In the genomic region with DNA sequence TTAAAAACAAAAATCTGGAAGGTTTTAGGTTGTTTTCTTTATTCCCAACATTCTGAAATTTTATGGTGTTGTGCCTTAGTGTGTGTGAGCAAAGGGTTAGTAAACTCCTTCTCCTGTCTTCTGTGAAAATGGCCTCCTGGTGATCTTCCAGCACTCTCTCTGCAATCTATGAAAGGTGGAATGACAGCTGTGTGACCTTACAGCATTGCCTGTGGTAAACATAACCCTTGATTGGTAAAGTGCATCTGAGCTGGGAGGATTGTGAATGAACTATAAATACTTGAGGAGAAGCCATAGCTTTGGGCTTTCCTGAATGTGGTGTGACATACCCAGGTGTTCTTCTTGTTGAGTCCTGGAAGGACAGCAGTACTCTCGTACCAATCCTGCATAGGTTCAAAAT, we compare ENCODE assay signal across 28 cellular contexts. TPM values are rescaled to one million over a fixed set of nuclear protein-coding genes. Genes with fewer than 3 reads are reported as not detected.
DNase-seq lines count a peak whose midpoint lies in the region; ATAC-seq, FAIRE-seq and TF ChIP-seq lines count a peak whose summit lies in the region.
"Had no signal": no experiment of that assay in that cellular context is flagged by ENCODE, and none has a peak within 500 bp of the region (broad histone marks: within the 10 kb centered on the region; RNA-seq: fewer than 3 reads in every experiment).

No MANE protein-coding gene starts in this region.

- no peaks in the 10 kb centered on the region for H3K36me3 Mint-ChIP-seq in stimulated activated effector memory CD8-positive, alpha-beta T cell treated with anti-CD3 and anti-CD28 coated beads, Interleukin-12 subunit alpha, Interleukin-12 subunit beta, amount 100 ng/mL, for 72 hours
- H3K36me3 Mint-ChIP-seq: CD4-positive, CD25-positive, alpha-beta regulatory T cell had no signal

- H3K9me2 ChIP-seq in PC-3 (replicated peaks; ENCODE audit: low read length) = no peaks in the 10 kb centered on the region

- H3K36me3 ChIP-seq in gastrocnemius medialis = no peaks in the 10 kb centered on the region
- no peaks in the 10 kb centered on the region for H3K36me3 ChIP-seq in PC-3 (ENCODE audit: low read depth, low read length)
- H3K36me3 ChIP-seq: BLaER1 had no signal

- H3F3A ChIP-seq in PC-3 (ENCODE audit: low read length, unreplicated experiment) = no peaks in the 10 kb centered on the region

- in situ Hi-C loops in gastrocnemius medialis (cut with MboI; ENCODE audit: low sequenced_read_pairs in 4 of 4) = no loop called here

- H3K9me3 Mint-ChIP-seq in stimulated activated effector memory CD8-positive, alpha-beta T cell treated with anti-CD3 and anti-CD28 coated beads, Interleukin-12 subunit alpha, Interleukin-12 subunit beta, amount 100 ng/mL, for 72 hours = no peaks in the 10 kb centered on the region
- H3K9me3 Mint-ChIP-seq: CD4-positive, CD25-positive, alpha-beta regulatory T cell had no signal

- H3K9ac ChIP-seq in PC-3 (ENCODE audit: low read length) = no peak overlapping the region
- H3K9ac ChIP-seq: BLaER1, GM23248 had no signal

- DNase-seq in NCI-H82 (lab: John Stamatoyannopoulos, UW) (peak; percentile 12), NCI-H82 treated with DMSO at 0.1 percent for 48 hours (lab: John Stamatoyannopoulos, UW; ENCODE audit: unreplicated experiment) (no peak), GM12891 (ENCODE audit: insufficient read length, low spot score) (no peak), left lobe of liver (ENCODE audit: low spot score) (no peak), gastrocnemius medialis (peak; percentile 42 to 44), PC-3 (no peak)
- no peak for DNase-seq in stimulated activated effector memory CD8-positive, alpha-beta T cell treated with anti-CD3 and anti-CD28 coated beads, Interleukin-12 subunit alpha, Interleukin-12 subunit beta, amount 100 ng/mL, for 72 hours (ENCODE audit: low spot score in 2 of 2)
- DNase-seq: 8988T; ACHN; CD4-positive, CD25-positive, alpha-beta regulatory T cell; GM23248; H7; Kasumi-1; MV-4-11; NCI-H1105 treated with DMSO at 0.1 percent for 48 hours; NCI-H146; NCI-H1930; NCI-H2107; NCI-H446 treated with DMSO at 0.1 percent for 48 hours; NCI-H526; SIG-M5 had no signal

- no peak overlapping the region for H2AFZ ChIP-seq in PC-3 (ENCODE audit: low read length)
- H2AFZ ChIP-seq: GM23248 had no signal

- H3K4me3 Mint-ChIP-seq in stimulated activated effector memory CD8-positive, alpha-beta T cell treated with anti-CD3 and anti-CD28 coated beads, Interleukin-12 subunit alpha, Interleukin-12 subunit beta, amount 100 ng/mL, for 72 hours = no peak overlapping the region
- H3K4me3 Mint-ChIP-seq: CD4-positive, CD25-positive, alpha-beta regulatory T cell had no signal

- peak; percentile 41 for FAIRE-seq in GM12891 (lab: Jason Lieb, UNC)
- FAIRE-seq: GM18507 had no signal

- no peaks in the 10 kb centered on the region for H3K4me1 Mint-ChIP-seq in stimulated activated effector memory CD8-positive, alpha-beta T cell treated with anti-CD3 and anti-CD28 coated beads, Interleukin-12 subunit alpha, Interleukin-12 subunit beta, amount 100 ng/mL, for 72 hours
- H3K4me1 Mint-ChIP-seq: CD4-positive, CD25-positive, alpha-beta regulatory T cell had no signal

- TF ChIP-seq POLR2A in GM12891 (IDR thresholded peaks at IDR 0.05; ENCODE audit: low read depth, low read length) = no peak
- peak; percentile 9 to 34 for TF ChIP-seq POLR2A in gastrocnemius medialis (IDR thresholded peaks at IDR 0.05)

- no peak for TF ChIP-seq CTCF in gastrocnemius medialis (IDR thresholded peaks at IDR 0.05 in 4 of 5, conservative IDR thresholded peaks at IDR 0.05 in 1 of 5)
- no peak for TF ChIP-seq CTCF in PC-3 (conservative IDR thresholded peaks at IDR 0.05; ENCODE audit: low read depth, low read length)

- ATAC-seq in left lobe of liver (peak; percentile 48), gastrocnemius medialis (peak; percentile 63 to 68), PC-3 (no peak)
- ATAC-seq in stimulated activated effector memory CD8-positive, alpha-beta T cell treated with anti-CD3 and anti-CD28 coated beads, Interleukin-12 subunit alpha, Interleukin-12 subunit beta, amount 100 ng/mL, for 72 hours = no peak
- ATAC-seq: Panc1 had no signal

- H3K27ac Mint-ChIP-seq in stimulated activated effector memory CD8-positive, alpha-beta T cell treated with anti-CD3 and anti-CD28 coated beads, Interleukin-12 subunit alpha, Interleukin-12 subunit beta, amount 100 ng/mL, for 72 hours = no peak overlapping the region
- H3K27ac Mint-ChIP-seq: CD4-positive, CD25-positive, alpha-beta regulatory T cell had no signal

- no TSS peak for BruUV-seq in PC-3 (replicated peaks; lab: Mats Ljungman, UMichigan)

- CTCF ChIA-PET in PC-3 (lab: Charles Lee) = no interaction called here

- no peaks in the 10 kb centered on the region for H3K27me3 ChIP-seq in gastrocnemius medialis
- no peaks in the 10 kb centered on the region for H3K27me3 ChIP-seq in PC-3 (ENCODE audit: low read length)
- H3K27me3 ChIP-seq: BLaER1 had no signal

- H3K27ac ChIP-seq in gastrocnemius medialis = peak overlapping the region; percentile 80 to 93 (median 84)
- no peak overlapping the region for H3K27ac ChIP-seq in PC-3 (ENCODE audit: low read length)
- H3K27ac ChIP-seq: BLaER1, GM23248, RWPE1, SK-N-MC had no signal

- H3K79me2 ChIP-seq in PC-3 (ENCODE audit: low read length) = no peaks in the 10 kb centered on the region

- POLR2A ChIA-PET in PC-3 (lab: Charles Lee; ENCODE audit: unreplicated experiment) = no interaction called here

- intact Hi-C loops in gastrocnemius medialis (cut with DNase I; ENCODE audit: low total_unique reads) = loop anchor here (5.0 to 10.0 kb wide), 2 partner anchors 113 to 410 kb away; a partner anchor contains a TSS
- intact Hi-C loops in PC-3 (cut with micrococcal nuclease) = no loop called here

- H3K4me1 ChIP-seq in gastrocnemius medialis = peaks cover 61 to 72% of the 10 kb centered on the region in 2 donors
- no peaks in the 10 kb centered on the region for H3K4me1 ChIP-seq in PC-3 (ENCODE audit: insufficient read depth, low read length)
- H3K4me1 ChIP-seq: BLaER1 had no signal

- H3K4me2 ChIP-seq in PC-3 (ENCODE audit: low read length) = no peak overlapping the region
- H3K4me2 ChIP-seq: BLaER1 had no signal

- no peaks in the 10 kb centered on the region for H4K20me1 ChIP-seq in PC-3 (ENCODE audit: low read length)
- H4K20me1 ChIP-seq: BLaER1 had no signal

- H3K9me3 ChIP-seq in gastrocnemius medialis (no peaks in the 10 kb centered on the region), PC-3 (ENCODE audit: low read length) (no peaks in the 10 kb centered on the region)
- H3K9me3 ChIP-seq: BLaER1 had no signal

- H3K4me3 ChIP-seq in gastrocnemius medialis (no peak overlapping the region), PC-3 (ENCODE audit: low read length) (no peak overlapping the region)
- H3K4me3 ChIP-seq: BLaER1, GM23248, SK-N-MC had no signal

TF ChIP-seq in GM12891, 5 proteins besides CTCF, POLR2A, EP300 and RAD21:
- TF ChIP-seq POLR2AphosphoS5 (IDR thresholded peaks at IDR 0.05; ENCODE audit: low read depth, low read length) = no peak
- no peak for TF ChIP-seq SPI1 (IDR thresholded peaks at IDR 0.05; ENCODE audit: low read depth, low read length)
- TF ChIP-seq PAX5 (IDR thresholded peaks at IDR 0.05; ENCODE audit: insufficient read depth, low read length, severe bottlenecking) = no peak
- TF ChIP-seq POU2F2 (IDR thresholded peaks at IDR 0.05; ENCODE audit: low read depth, low read length) = no peak
- no peak for TF ChIP-seq TAF1 (IDR thresholded peaks at IDR 0.05; ENCODE audit: low read depth, low read length)

RNA-seq across cellular contexts. Expression of a gene that starts 10.0 kb away (rescaled TPM):
- not detected for polyA plus RNA-seq in GM12891 (2012; ENCODE audit: low read depth, missing spikeins)
- total RNA-seq in left lobe of liver = not detected
- total RNA-seq in gastrocnemius medialis = 10 to 100 TPM; 55.2 to 91.0 (median 83.4) TPM
- not detected in 2 replicates for total RNA-seq in PC-3 (2014; rRNA removed)
- total RNA-seq: CD4-positive, CD25-positive, alpha-beta regulatory T cell; GM23248; HT-29; MCF 10A had no signal
- polyA plus RNA-seq: CD4-positive, CD25-positive, alpha-beta regulatory T cell; GM23248 had no signal

RNA-seq across cellular contexts. Expression of a gene that starts 48.7 kb away (rescaled TPM):
- polyA plus RNA-seq in GM12891 (2012; ENCODE audit: low read depth, missing spikeins) = not detected
- total RNA-seq in left lobe of liver = not detected
- total RNA-seq in gastrocnemius medialis = not detected
- 0.46 TPM in 1 of 2 replicates, not detected in the other for total RNA-seq in PC-3 (2014; rRNA removed)
- total RNA-seq: CD4-positive, CD25-positive, alpha-beta regulatory T cell; GM23248; H7; MCF 10A had no signal
- polyA plus RNA-seq: CD4-positive, CD25-positive, alpha-beta regulatory T cell; GM23248 had no signal

Comparison
In these comparisons a context has a peak if more than half of its experiments do, and no peak if none do; other contexts are left out.
1. DNase-seq: peak in NCI-H82 (single experiment) and gastrocnemius medialis (2 of 2); none in NCI-H82 treated with DMSO at 0.1 percent for 48 hours (single experiment), GM12891 (single experiment), left lobe of liver (single experiment), PC-3 (single experiment) and stimulated activated effector memory CD8-positive, alpha-beta T cell treated with anti-CD3 and anti-CD28 coated beads, Interleukin-12 subunit alpha, Interleukin-12 subunit beta, amount 100 ng/mL, for 72 hours (0 of 2).
2. ATAC-seq: peak in left lobe of liver (single experiment) and gastrocnemius medialis (2 of 2); none in PC-3 (single experiment) and stimulated activated effector memory CD8-positive, alpha-beta T cell treated with anti-CD3 and anti-CD28 coated beads, Interleukin-12 subunit alpha, Interleukin-12 subunit beta, amount 100 ng/mL, for 72 hours (single experiment).
3. RNA of a gene that starts 10.0 kb away (total RNA-seq): 55.2 to 91.0 TPM in gastrocnemius medialis; not detected in left lobe of liver (single experiment) and not detected in PC-3; every median in the first group is over 10 times any median in the second.